ENCODE assay signal across 25 cellular contexts in genomic region chr4:181846934-181847333, GRCh38.
"Had no signal": no experiment of that assay in that cellular context is flagged by ENCODE, and none has a peak within 500 bp of the region (broad histone marks: within the 10 kb centered on the region; RNA-seq: fewer than 3 reads in every experiment).

No MANE protein-coding gene starts in this region.

- H3K27ac ChIP-seq: colonic mucosa, coronary artery, dorsolateral prefrontal cortex, epithelial cell of prostate, esophagus muscularis mucosa, esophagus squamous epithelium, gastrocnemius medialis, gastroesophageal sphincter, heart left ventricle, heart right ventricle, hepatocyte had no signal

- H3K9me3 ChIP-seq: colonic mucosa, esophagus muscularis mucosa, esophagus squamous epithelium, gastrocnemius medialis, gastroesophageal sphincter, heart left ventricle, heart right ventricle had no signal

- ATAC-seq: effector memory CD8-positive, alpha-beta T cell; esophagus mucosa; foreskin keratinocyte; gastrocnemius medialis; gastroesophageal sphincter; heart left ventricle; heart right ventricle had no signal

- DNase-seq: colonic mucosa; cortex of kidney; dermis blood vessel endothelial cell; dorsolateral prefrontal cortex; effector CD4-positive, alpha-beta T cell; effector CD8-positive, alpha-beta T cell; effector memory CD4-positive, alpha-beta T cell; effector memory CD8-positive, alpha-beta T cell; endodermal cell; erythroblast; esophagus squamous epithelium; foreskin fibroblast; foreskin keratinocyte; foreskin melanocyte; gastrocnemius medialis; glutamatergic neuron; head of caudate nucleus; heart left ventricle; heart right ventricle had no signal

- H3K27me3 ChIP-seq: colonic mucosa, esophagus muscularis mucosa, esophagus squamous epithelium, foreskin keratinocyte, gastrocnemius medialis, gastroesophageal sphincter, heart left ventricle, heart right ventricle, hepatocyte had no signal

- H3K79me2 ChIP-seq: hepatocyte had no signal

- H3K4me3 ChIP-seq: colonic mucosa, coronary artery, dorsolateral prefrontal cortex, esophagus muscularis mucosa, esophagus squamous epithelium, gastrocnemius medialis, gastroesophageal sphincter, heart left ventricle, heart right ventricle, hepatocyte had no signal

- H3K36me3 ChIP-seq: colonic mucosa, esophagus muscularis mucosa, esophagus squamous epithelium, gastrocnemius medialis, gastroesophageal sphincter, heart left ventricle, heart right ventricle had no signal

- H3K4me1 ChIP-seq: colonic mucosa, esophagus muscularis mucosa, esophagus squamous epithelium, gastrocnemius medialis, gastroesophageal sphincter, heart left ventricle, heart right ventricle had no signal

- H3K4me2 ChIP-seq: hepatocyte had no signal

- H2AFZ ChIP-seq: hepatocyte had no signal
